In genomic region chr13:21668665-21669599, GRCh38 we compare ENCODE assay signal across 9 cellular contexts. TPM values are rescaled to one million over a fixed set of nuclear protein-coding genes. Genes with fewer than 3 reads are reported as not detected.
DNase-seq lines count a peak whose midpoint lies in the region; ATAC-seq, FAIRE-seq and TF ChIP-seq lines count a peak whose summit lies in the region.
"Had no signal": no experiment of that assay in that cellular context is flagged by ENCODE, and none has a peak within 500 bp of the region (broad histone marks: within the 10 kb centered on the region; RNA-seq: fewer than 3 reads in every experiment).

No MANE protein-coding gene starts in this region.

- no peak for TF ChIP-seq POLR2A in A549 (IDR thresholded peaks at IDR 0.05; ENCODE audit: low read length)

- no peak for FAIRE-seq in A549 (lab: Jason Lieb, UNC)
- FAIRE-seq in GM19239 (lab: Jason Lieb, UNC): peak; percentile 66
- FAIRE-seq: colon had no signal

- H3K4me1 ChIP-seq in A549: peaks cover 7% of the 10 kb centered on the region; the same call in 2 of the 3 replicates

- ATAC-seq in A549 (no peak), HG03571 (IDR thresholded peaks at IDR 0.05; ENCODE audit: unreplicated experiment) (no peak)

- H3K4me2 ChIP-seq in A549: peak overlapping the region; percentile 100

- no peak overlapping the region; a peak in 1 of 6 replicates for H3K27ac ChIP-seq in A549

- 56% methylated on average over 41 of the region's 49 CpGs for WGBS in A549 (ENCODE audit: missing lambda C conversion rate)

- POLR2A ChIA-PET in A549 (lab: Yijun Ruan, JAX): interaction anchor here (0.7 kb wide), 1 partner anchor 12 kb away, joined by 4 read pairs; no protein-coding TSS in a partner anchor

- no peak for TF ChIP-seq EP300 in A549 (IDR thresholded peaks at IDR 0.05)

- CTCF ChIA-PET in A549 (lab: Yijun Ruan, JAX): interaction anchor here (0.6 to 1.9 kb wide), 3 partner anchors 31 to 1092 kb away, joined by 3 to 12 read pairs (median 3); no protein-coding TSS in a partner anchor

- TF ChIP-seq CTCF in A549 (IDR thresholded peaks at IDR 0.05): no peak

- no peak for TF ChIP-seq RAD21 in A549 (conservative IDR thresholded peaks at IDR 0.05 in 1 of 2, IDR thresholded peaks at IDR 0.05 in 1 of 2)

- peak overlapping the region; percentile 52 for H3K4me3 ChIP-seq in A549

- DNase-seq in A549 (ENCODE audit: low read depth in 1 of 2, low spot score in 1 of 2): no peak
- no peak for DNase-seq in GM19239 (ENCODE audit: insufficient read length, low spot score)
- DNase-seq in T-helper 22 cell (ENCODE audit: low read depth): peak; percentile 20
- peak; percentile 24 for DNase-seq in effector CD4-positive, alpha-beta T cell
- peak; percentile 49 for DNase-seq in myocyte (ENCODE audit: low read depth)
- no peak for DNase-seq in SKM-1 treated with dmso at 0.1 percent for 144 hours (lab: John Stamatoyannopoulos, UW; ENCODE audit: unreplicated experiment)
- DNase-seq in COLO829 (ENCODE audit: low spot score): no peak

- no peaks in the 10 kb centered on the region; the same call in 2 of the 3 replicates for H3K9me3 ChIP-seq in A549

TF ChIP-seq in A549, 52 proteins besides CTCF, POLR2A, EP300 and RAD21:
- no peak for TF ChIP-seq TFCP2L1 (CRISPR knock-in tag; IDR thresholded peaks at IDR 0.05)

RNA-seq across cellular contexts. Expression of gene FGF9, which starts 1.9 kb away (rescaled TPM):
- polyA plus RNA-seq in A549 (2011; rRNA removed) (not detected in 2 replicates), A549 (2017; fragmentation: RNase III; extraction: RNeasy Plus Mini Kit Qiagen cat#74134 plus additional on column Dnase treatment) (not detected in 3 replicates)
- polyA plus RNA-seq in A549 (2012; cell fraction: cytosol; rRNA removed): not detected in 2 replicates
- not detected in 2 replicates for polyA plus RNA-seq in A549 (2012; cell fraction: nucleus; rRNA removed)
- polyA minus RNA-seq in A549 (2011; rRNA and poly(A)+ RNA removed): not detected in 2 replicates
- 0.21 and 2.4 TPM in 2 replicates for total RNA-seq in myocyte
- 0.10 TPM for polyA plus RNA-seq in myocyte (2012)

Comparison
In these comparisons a context has a peak if more than half of its experiments do, and no peak if none do; other contexts are left out.
1. DNase-seq: peak in T-helper 22 cell (single experiment), effector CD4-positive, alpha-beta T cell (single experiment) and myocyte (single experiment); none in A549 (0 of 2), GM19239 (single experiment), SKM-1 treated with dmso at 0.1 percent for 144 hours (single experiment) and COLO829 (single experiment).